ENCODE assay signal across 14 cellular contexts in genomic region chr11:76903325-76903724, GRCh38. TPM values are rescaled to one million over a fixed set of nuclear protein-coding genes. Genes with fewer than 3 reads are reported as not detected.
DNase-seq lines count a peak whose midpoint lies in the region; ATAC-seq and TF ChIP-seq lines count a peak whose summit lies in the region.
"Had no signal": no experiment of that assay in that cellular context is flagged by ENCODE, and none has a peak within 500 bp of the region (broad histone marks: within the 10 kb centered on the region; RNA-seq: fewer than 3 reads in every experiment).

No MANE protein-coding gene starts in this region.

- peaks cover 5% of the 10 kb centered on the region for H3K36me3 Mint-ChIP-seq in osteocyte (ENCODE audit: unreplicated experiment)

- H3K9me3 ChIP-seq in HCT116 (ENCODE audit: control insufficient read depth in 1 of 2, insufficient read depth in 1 of 2, low read depth in 1 of 2, low read length in 2 of 2) (peaks cover 3 to 7% of the 10 kb centered on the region in 2 experiments; a peak in 2 of 4 replicates), prostate gland (no peaks in the 10 kb centered on the region)

- H4K20me1 ChIP-seq in HCT116 (ENCODE audit: insufficient read depth) = no peaks in the 10 kb centered on the region
- H4K20me1 ChIP-seq: BLaER1 had no signal

- H3K9me2 ChIP-seq in HCT116 (ENCODE audit: insufficient read depth) = no peaks in the 10 kb centered on the region

- ATAC-seq in HCT116 = no peak
- ATAC-seq in foreskin keratinocyte = peak; percentile 63
- no peak for ATAC-seq in GM19397 (IDR thresholded peaks at IDR 0.05; ENCODE audit: unreplicated experiment)
- ATAC-seq: activated CD8-positive, alpha-beta T cell treated with anti-CD3 and anti-CD28 coated beads for 36 hours had no signal

- H3K27ac ChIP-seq in HCT116 (ENCODE audit: low read depth, low read length) (no peak overlapping the region), foreskin keratinocyte (no peak overlapping the region), prostate gland (no peak overlapping the region)
- H3K27ac ChIP-seq: BLaER1 had no signal

- H2AFZ ChIP-seq in HCT116 (ENCODE audit: low read depth, low read length, poor library complexity, severe bottlenecking) = no peak overlapping the region

- H3K4me2 ChIP-seq in HCT116 (ENCODE audit: low read length) = peak overlapping the region; percentile 29; the same call in 1 of the 2 replicates
- H3K4me2 ChIP-seq: BLaER1 had no signal

- no peak overlapping the region for H3K9ac ChIP-seq in HCT116 (ENCODE audit: low read length)
- H3K9ac ChIP-seq: BLaER1 had no signal

- no peaks in the 10 kb centered on the region for H3K9me3 Mint-ChIP-seq in osteocyte (ENCODE audit: unreplicated experiment)
- H3K9me3 Mint-ChIP-seq: activated CD8-positive, alpha-beta T cell treated with anti-CD3 and anti-CD28 coated beads for 36 hours had no signal

- H3K4me3 ChIP-seq in HCT116 (replicated peaks in 1 of 2; ENCODE audit: low read depth in 1 of 2, low read length in 2 of 2) (no peak overlapping the region), prostate gland (no peak overlapping the region)
- H3K4me3 ChIP-seq: BLaER1 had no signal

- POLR2A ChIA-PET in HCT116 (lab: Charles Lee) = no interaction called here

- H3K27me3 ChIP-seq in HCT116 (ENCODE audit: insufficient read depth, low read length) (no peaks in the 10 kb centered on the region), foreskin keratinocyte (no peaks in the 10 kb centered on the region), prostate gland (replicated peaks; ENCODE audit: insufficient read depth) (no peaks in the 10 kb centered on the region)
- H3K27me3 ChIP-seq: BLaER1 had no signal

- DNase-seq in HCT116 (ENCODE audit: low read depth, low spot score) = peak; percentile 18
- DNase-seq in NCI-H2196 treated with DMSO at 0.1 percent for 48 hours (lab: John Stamatoyannopoulos, UW; ENCODE audit: unreplicated experiment) = peak; percentile 28
- peak; percentile 38 to 67 for DNase-seq in foreskin keratinocyte
- peak; percentile 33 for DNase-seq in prostate gland (ENCODE audit: low spot score)
- DNase-seq in osteocyte (ENCODE audit: extremely low spot score, unreplicated experiment) = no peak
- no peak for DNase-seq in amniotic stem cell (lab: John Stamatoyannopoulos, UW)
- DNase-seq: activated CD8-positive, alpha-beta T cell treated with anti-CD3 and anti-CD28 coated beads for 36 hours; DND-41; HFFc6; kidney glomerular epithelial cell had no signal

- no peak for TF ChIP-seq RAD21 in HCT116 (IDR thresholded peaks at IDR 0.05; ENCODE audit: low read depth)

- no peaks in the 10 kb centered on the region for H3K27me3 Mint-ChIP-seq in osteocyte (ENCODE audit: unreplicated experiment)
- H3K27me3 Mint-ChIP-seq: activated CD8-positive, alpha-beta T cell treated with anti-CD3 and anti-CD28 coated beads for 36 hours; stimulated activated naive CD8-positive, alpha-beta T cell treated with anti-CD3 and anti-CD28 coated beads, Interleukin-15, Interleukin-2, amounts not matched to agents 100 ng/mL and 50 ng/mL, for 24 hours had no signal

- no peak overlapping the region for H3K4me3 Mint-ChIP-seq in osteocyte (ENCODE audit: unreplicated experiment)
- H3K4me3 Mint-ChIP-seq: activated CD8-positive, alpha-beta T cell treated with anti-CD3 and anti-CD28 coated beads for 36 hours; HFFc6; stimulated activated naive CD8-positive, alpha-beta T cell treated with anti-CD3 and anti-CD28 coated beads, Interleukin-15, Interleukin-2, amounts not matched to agents 100 ng/mL and 50 ng/mL, for 24 hours had no signal

- 12% methylated on average over 3 of the region's 3 CpGs for WGBS in prostate gland

- no peaks in the 10 kb centered on the region for H3K4me1 Mint-ChIP-seq in osteocyte (ENCODE audit: unreplicated experiment)

- no peak for TF ChIP-seq CTCF in HCT116 (IDR thresholded peaks at IDR 0.05 in 2 of 3, conservative IDR thresholded peaks at IDR 0.05 in 1 of 3; ENCODE audit: borderline replicate concordance in 1 of 3, insufficient read depth in 1 of 3, low read depth in 2 of 3, low read length in 2 of 3)
- no peak for TF ChIP-seq CTCF in foreskin keratinocyte (conservative IDR thresholded peaks at IDR 0.05)
- no peak for TF ChIP-seq CTCF in prostate gland (IDR thresholded peaks at IDR 0.05)
- TF ChIP-seq CTCF in osteocyte (IDR thresholded peaks at IDR 0.05) = no peak

- TF ChIP-seq POLR2A in HCT116 (IDR thresholded peaks at IDR 0.05; ENCODE audit: borderline replicate concordance, extremely low read depth, insufficient read depth, insufficient read length) (no peak), prostate gland (IDR thresholded peaks at IDR 0.05) (no peak)

- no TSS peak for BruUV-seq in HCT116 (replicated peaks; lab: Mats Ljungman, UMichigan)

- intact Hi-C loops in HCT116 (cut with micrococcal nuclease) (no loop called here), prostate gland (cut with DNase I) (no loop called here)

- no peak overlapping the region for H3K27ac Mint-ChIP-seq in osteocyte (ENCODE audit: unreplicated experiment)
- H3K27ac Mint-ChIP-seq: activated CD8-positive, alpha-beta T cell treated with anti-CD3 and anti-CD28 coated beads for 36 hours; activated T-helper 2 cell treated with anti-CD3 and anti-CD28 coated beads, Interferon-gamma antibody, Interleukin-2, Interleukin-4, amounts not matched to agents 10 μg/mL and 5 μg/mL and 100 μg/mL, durations not matched to agents 14 hours and 24 hours and 36 hours; HFFc6; stimulated activated naive CD8-positive, alpha-beta T cell treated with anti-CD3 and anti-CD28 coated beads, Interleukin-15, Interleukin-2, amounts not matched to agents 100 ng/mL and 50 ng/mL, for 24 hours had no signal

- no peaks in the 10 kb centered on the region for H3K36me3 ChIP-seq in HCT116 (ENCODE audit: control insufficient read depth in 1 of 2, insufficient read depth in 2 of 2, low read length in 2 of 2)
- H3K36me3 ChIP-seq in prostate gland = no peaks in the 10 kb centered on the region

- H3K79me2 ChIP-seq in HCT116 (ENCODE audit: insufficient read depth, low read length) = 0 out of 2 replicates have a peak, but pooled peaks cover 5% of the 10 kb centered on the region

- H3K4me1 ChIP-seq in HCT116 (ENCODE audit: control insufficient read depth in 1 of 2, insufficient read depth in 2 of 2, low read length in 2 of 2) = peaks cover 5 to 7% of the 10 kb centered on the region in 2 experiments; a peak in 3 of 4 replicates
- no peaks in the 10 kb centered on the region for H3K4me1 ChIP-seq in foreskin keratinocyte
- H3K4me1 ChIP-seq in prostate gland (replicated peaks) = no peaks in the 10 kb centered on the region
- H3K4me1 ChIP-seq: BLaER1 had no signal

- RAD21 ChIA-PET in HCT116 (lab: Charles Lee; ENCODE audit: low non-redundant PET in 1 of 2, low total read pairs in 2 of 2, uncharacterized antibody in 2 of 2, unreplicated experiment in 2 of 2) = no interaction called here

- CTCF ChIA-PET in HCT116 (lab: Charles Lee) = interaction anchor here (1.3 kb wide), 1 partner anchor 16 kb away, joined by 7 read pairs; no protein-coding TSS in a partner anchor

TF ChIP-seq in HCT116, 20 proteins besides CTCF, POLR2A, EP300 and RAD21:
- no peak for TF ChIP-seq EGR1 (IDR thresholded peaks at IDR 0.05; ENCODE audit: low read depth)
- no peak for TF ChIP-seq EZH2 (IDR thresholded peaks at IDR 0.05)
- no peak for TF ChIP-seq REST (IDR thresholded peaks at IDR 0.05; ENCODE audit: low read depth)
- no peak for TF ChIP-seq EZH2phosphoT487 (IDR thresholded peaks at IDR 0.05; ENCODE audit: borderline replicate concordance)
- TF ChIP-seq ATF3 (IDR thresholded peaks at IDR 0.05) = no peak
- TF ChIP-seq SRF (IDR thresholded peaks at IDR 0.05; ENCODE audit: low read depth) = peak; percentile 89
- TF ChIP-seq CBX3 (IDR thresholded peaks at IDR 0.05; ENCODE audit: low read depth) = peak; percentile 16; the same call in 1 of the 2 replicates
- no peak for TF ChIP-seq SP1 (IDR thresholded peaks at IDR 0.05; ENCODE audit: low read depth)
- no peak for TF ChIP-seq YY1 (IDR thresholded peaks at IDR 0.05; ENCODE audit: extremely low read depth, insufficient replicate concordance, low read depth, low read length)
- no peak for TF ChIP-seq ZFX (IDR thresholded peaks at IDR 0.05)

RNA-seq across cellular contexts. Expression of gene ACER3, which starts 42.6 kb away (rescaled TPM):
- 19.1 TPM for total RNA-seq in HCT116 (2021; ENCODE audit: unreplicated experiment)
- polyA plus RNA-seq in HCT116 (2012) = 7.1 and 8.1 TPM in 2 replicates
- 23.1 and 30.8 TPM in 2 replicates for total RNA-seq in foreskin keratinocyte
- 9.8 and 14.7 TPM in 2 replicates for polyA plus RNA-seq in foreskin keratinocyte
- 10 to 100 TPM; 11.3 to 11.9 TPM for total RNA-seq in prostate gland
- total RNA-seq in osteocyte = 17.4 and 17.6 TPM in 2 replicates

Comparison
In these comparisons a context has a peak if more than half of its experiments do, and no peak if none do; other contexts are left out.
1. DNase-seq: peak in HCT116 (single experiment), NCI-H2196 treated with DMSO at 0.1 percent for 48 hours (single experiment), foreskin keratinocyte (2 of 2) and prostate gland (single experiment); none in osteocyte (single experiment) and amniotic stem cell (single experiment).